In genomic region chr1:90730247-90731022, GRCh38 we compare ENCODE assay signal across 10 cellular contexts. TPM values are rescaled to one million over a fixed set of nuclear protein-coding genes. Genes with fewer than 3 reads are reported as not detected.
DNase-seq lines count a peak whose midpoint lies in the region; ATAC-seq, FAIRE-seq and TF ChIP-seq lines count a peak whose summit lies in the region.
"Had no signal": no experiment of that assay in that cellular context is flagged by ENCODE, and none has a peak within 500 bp of the region (broad histone marks: within the 10 kb centered on the region; RNA-seq: fewer than 3 reads in every experiment).

No MANE protein-coding gene starts in this region.

- peaks cover 77% of the 10 kb centered on the region for H3K27me3 Mint-ChIP-seq in activated CD8-positive, alpha-beta T cell treated with anti-CD3 and anti-CD28 coated beads, Interleukin-2, amount 10 ng/mL, durations not matched to agents 7 days and 5 days (ENCODE audit: low read depth)

- H3K9me1 ChIP-seq in keratinocyte (ENCODE audit: control insufficient read depth, extremely low read depth, insufficient read depth, low read length) = peaks cover 2% of the 10 kb centered on the region

- H3K79me2 ChIP-seq in keratinocyte (ENCODE audit: control insufficient read depth, insufficient read depth, low read length) = no peaks in the 10 kb centered on the region

- H3K4me2 ChIP-seq in keratinocyte (ENCODE audit: control insufficient read depth, extremely low read depth, insufficient read depth, low read depth, low read length) = peak overlapping the region; percentile 41

- H3K4me3 Mint-ChIP-seq in activated CD8-positive, alpha-beta T cell treated with anti-CD3 and anti-CD28 coated beads, Interleukin-2, amount 10 ng/mL, durations not matched to agents 7 days and 5 days = peak overlapping the region; percentile 36

- no peak overlapping the region for H3K27ac ChIP-seq in keratinocyte (ENCODE audit: control insufficient read depth, insufficient read depth, low read length)

- H3K36me3 ChIP-seq in HAP-1 (replicated peaks) (no peaks in the 10 kb centered on the region), keratinocyte (ENCODE audit: control insufficient read depth in 2 of 2, extremely low read depth in 1 of 2, insufficient read depth in 2 of 2, low read length in 2 of 2) (no peaks in the 10 kb centered on the region)

- no peak overlapping the region for H3K4me3 ChIP-seq in AG10803 (ENCODE audit: low read length)
- peak overlapping the region; percentile 28 for H3K4me3 ChIP-seq in HAP-1
- H3K4me3 ChIP-seq in keratinocyte (ENCODE audit: control insufficient read depth in 2 of 3, extremely low read depth in 1 of 3, insufficient read depth in 2 of 3, low read depth in 1 of 3, low read length in 3 of 3) = peak overlapping the region in 1 of 3 experiments; percentile 37

- in situ Hi-C loops in HAP-1 (cut with MboI; ENCODE audit: low sequenced_read_pairs) = no loop called here

- H4K20me1 ChIP-seq in keratinocyte (ENCODE audit: control insufficient read depth, extremely low read depth, insufficient read depth, low read length) = peaks cover 6% of the 10 kb centered on the region

- H2AFZ ChIP-seq in keratinocyte (ENCODE audit: control insufficient read depth, low read length) = no peak overlapping the region

- no peak overlapping the region for H3K9ac ChIP-seq in keratinocyte (ENCODE audit: control insufficient read depth, extremely low read depth, insufficient read depth, low read length)

- DNase-seq in AG10803 (ENCODE audit: low read depth) (peak; percentile 12), HAP-1 (ENCODE audit: low spot score in 2 of 2) (peak; percentile 22 to 50), keratinocyte (ENCODE audit: low read depth, low spot score) (no peak), dermis blood vessel endothelial cell (no peak), NCI-H2171 (lab: John Stamatoyannopoulos, UW) (no peak)
- DNase-seq in activated CD8-positive, alpha-beta T cell treated with anti-CD3 and anti-CD28 coated beads, Interleukin-2, amount 10 ng/mL, durations not matched to agents 7 days and 5 days = no peak
- no peak for DNase-seq in stimulated activated CD4-positive, alpha-beta T cell treated with anti-CD3 and anti-CD28 coated beads, Interleukin-2, amount 100 ng/mL, for 48 hours

- CTCF ChIA-PET in activated CD8-positive, alpha-beta T cell treated with anti-CD3 and anti-CD28 coated beads, Interleukin-2, amount 10 ng/mL, durations not matched to agents 7 days and 5 days (lab: Charles Lee) = interaction anchor here (0.7 to 4.9 kb wide), 8 partner anchors 10 to 435 kb away, joined by 3 to 38 read pairs (median 3); no protein-coding TSS in a partner anchor

- H3K27ac Mint-ChIP-seq in activated CD8-positive, alpha-beta T cell treated with anti-CD3 and anti-CD28 coated beads, Interleukin-2, amount 10 ng/mL, durations not matched to agents 7 days and 5 days = no peak overlapping the region

- H3K9me3 ChIP-seq in HAP-1 (no peaks in the 10 kb centered on the region), keratinocyte (ENCODE audit: control insufficient read depth, low read depth, low read length) (peaks cover 4% of the 10 kb centered on the region)

- H3K4me1 Mint-ChIP-seq in activated CD8-positive, alpha-beta T cell treated with anti-CD3 and anti-CD28 coated beads, Interleukin-2, amount 10 ng/mL, durations not matched to agents 7 days and 5 days (ENCODE audit: low read depth) = peaks cover 35% of the 10 kb centered on the region

- dilution Hi-C loops in keratinocyte (cut with MboI; ENCODE audit: extremely low pct_ligation_motif_present, low sequenced_read_pairs) = no loop called here

- H3K36me3 Mint-ChIP-seq in activated CD8-positive, alpha-beta T cell treated with anti-CD3 and anti-CD28 coated beads, Interleukin-2, amount 10 ng/mL, durations not matched to agents 7 days and 5 days (ENCODE audit: low read depth) = peaks cover 14% of the 10 kb centered on the region

- POLR2A ChIA-PET in activated CD8-positive, alpha-beta T cell treated with anti-CD3 and anti-CD28 coated beads, Interleukin-2, amount 10 ng/mL, durations not matched to agents 7 days and 5 days (lab: Charles Lee) = no interaction called here

- no peak for ATAC-seq in activated CD8-positive, alpha-beta T cell treated with anti-CD3 and anti-CD28 coated beads, Interleukin-2, amount 10 ng/mL, durations not matched to agents 7 days and 5 days
- no peak for ATAC-seq in HG02623 (IDR thresholded peaks at IDR 0.05; ENCODE audit: unreplicated experiment)
- ATAC-seq: Panc1 had no signal

- H3K9me3 Mint-ChIP-seq in activated CD8-positive, alpha-beta T cell treated with anti-CD3 and anti-CD28 coated beads, Interleukin-2, amount 10 ng/mL, durations not matched to agents 7 days and 5 days (ENCODE audit: insufficient read depth) = peaks cover 14% of the 10 kb centered on the region

- no peak for TF ChIP-seq CTCF in AG10803 (conservative IDR thresholded peaks at IDR 0.05; ENCODE audit: low read length)
- no peak for TF ChIP-seq CTCF in keratinocyte (optimal IDR thresholded peaks at IDR 0.05 in 1 of 3, IDR thresholded peaks at IDR 0.05 in 1 of 3, conservative IDR thresholded peaks at IDR 0.05 in 1 of 3; ENCODE audit: extremely low read depth in 1 of 3, insufficient read depth in 2 of 3, low read length in 3 of 3)

- H3K27me3 ChIP-seq in HAP-1 (ENCODE audit: low read depth) (peaks cover 26% of the 10 kb centered on the region), keratinocyte (ENCODE audit: control insufficient read depth, extremely low read depth, insufficient read depth, low read length) (peaks cover 69% of the 10 kb centered on the region)

- H3K4me1 ChIP-seq in HAP-1 = peaks cover 15% of the 10 kb centered on the region
- H3K4me1 ChIP-seq in keratinocyte (ENCODE audit: control insufficient read depth, extremely low read depth, insufficient read depth, low read length) = peaks cover 9% of the 10 kb centered on the region

- no peak for FAIRE-seq in keratinocyte (lab: Jason Lieb, UNC)

RNA-seq across cellular contexts. Expression of gene BARHL2, which starts 13.3 kb away (rescaled TPM):
- not detected for total RNA-seq in activated CD8-positive, alpha-beta T cell treated with anti-CD3 and anti-CD28 coated beads, Interleukin-2, amount 10 ng/mL, durations not matched to agents 7 days and 5 days
- not detected in 3 replicates for polyA plus RNA-seq in keratinocyte
- not detected for polyA plus RNA-seq in keratinocyte (2011; ENCODE audit: low read depth)
- polyA plus RNA-seq in keratinocyte (2011; cell fraction: cytosol; rRNA removed) = not detected in 2 replicates
- not detected in 2 replicates for polyA plus RNA-seq in keratinocyte (2011; cell fraction: nucleus; rRNA removed)
- polyA plus RNA-seq in keratinocyte (2012; ENCODE audit: low replicate concordance) = not detected in 2 replicates
- polyA minus RNA-seq in keratinocyte = not detected in 3 replicates
- not detected for polyA minus RNA-seq in keratinocyte (2011; cell fraction: cytosol; rRNA and poly(A)+ RNA removed)
- polyA minus RNA-seq in keratinocyte (2011; cell fraction: nucleus; rRNA and poly(A)+ RNA removed) = not detected in 2 replicates
- total RNA-seq in dermis blood vessel endothelial cell = not detected in 2 replicates
- total RNA-seq: myocyte had no signal

Comparison
In these comparisons a context has a peak if more than half of its experiments do, and no peak if none do; other contexts are left out.
1. DNase-seq: peak in AG10803 (single experiment) and HAP-1 (2 of 2); none in activated CD8-positive, alpha-beta T cell treated with anti-CD3 and anti-CD28 coated beads, Interleukin-2, amount 10 ng/mL, durations not matched to agents 7 days and 5 days (single experiment), keratinocyte (single experiment), dermis blood vessel endothelial cell (single experiment), NCI-H2171 (single experiment) and stimulated activated CD4-positive, alpha-beta T cell treated with anti-CD3 and anti-CD28 coated beads, Interleukin-2, amount 100 ng/mL, for 48 hours (0 of 2).